ENCODE assay signal across 8 cellular contexts in genomic region chr12:14366211-14366762, GRCh38.
DNase-seq lines count a peak whose midpoint lies in the region; ATAC-seq and TF ChIP-seq lines count a peak whose summit lies in the region.

No MANE protein-coding gene starts in this region.

- TF ChIP-seq CTCF in LNCAP (IDR thresholded peaks at IDR 0.05): peak; percentile 50

- no peak for ATAC-seq in GM18858 (IDR thresholded peaks at IDR 0.05; ENCODE audit: unreplicated experiment)

- H3K4me3 ChIP-seq in adipocyte (ENCODE audit: low read length) (peak overlapping the region; percentile 95), iPS-20b (ENCODE audit: low read length) (peak overlapping the region; percentile 94), stomach smooth muscle (ENCODE audit: low read length in 2 of 2) (peak overlapping the region; percentile 77 to 84)

- H3K27me3 ChIP-seq in adipocyte (replicated peaks; ENCODE audit: control insufficient read depth, insufficient read depth, low read length) (no peaks in the 10 kb centered on the region), iPS-20b (ENCODE audit: insufficient read depth, low read length) (no peaks in the 10 kb centered on the region), stomach smooth muscle (ENCODE audit: control insufficient read depth in 1 of 2, insufficient read depth in 2 of 2, low read length in 2 of 2) (no peaks in the 10 kb centered on the region)

- intact Hi-C loops in posterior cingulate gyrus (cut with DNase I): loop anchor here (5.0 kb wide), 2 partner anchors 51 to 129 kb away; no protein-coding TSS in a partner anchor

- peak overlapping the region; percentile 75 for H3K27ac ChIP-seq in iPS-20b (ENCODE audit: low read length)
- peak overlapping the region; percentile 95 for H3K27ac ChIP-seq in stomach smooth muscle (ENCODE audit: low read length)

- DNase-seq in DMS53 treated with DMSO at 0.1 percent for 48 hours (lab: John Stamatoyannopoulos, UW; ENCODE audit: unreplicated experiment) (peak; percentile 74), adipocyte (ENCODE audit: low read depth) (peak; percentile 59), posterior cingulate gyrus (no peak), hypothalamus (lab: John Stamatoyannopoulos, UW) (no peak)

- H3K9me3 ChIP-seq in adipocyte (ENCODE audit: control insufficient read depth, low read length) (no peaks in the 10 kb centered on the region), iPS-20b (ENCODE audit: insufficient read depth, low read depth, low read length) (no peaks in the 10 kb centered on the region), stomach smooth muscle (ENCODE audit: control insufficient read depth in 2 of 2, low read length in 2 of 2) (no peaks in the 10 kb centered on the region)

- H3K9ac ChIP-seq in adipocyte (ENCODE audit: low read length) (peak overlapping the region; percentile 95), iPS-20b (ENCODE audit: low read depth, low read length) (peak overlapping the region; percentile 94), stomach smooth muscle (ENCODE audit: low read length in 2 of 2) (peak overlapping the region; percentile 82 to 92)

- peaks cover 19% of the 10 kb centered on the region for H3K4me1 ChIP-seq in adipocyte (ENCODE audit: control insufficient read depth, insufficient read depth, low read length)
- peaks cover 4% of the 10 kb centered on the region; the same call in 1 of the 2 replicates for H3K4me1 ChIP-seq in iPS-20b (ENCODE audit: insufficient read depth, low read length)
- no peaks in the 10 kb centered on the region for H3K4me1 ChIP-seq in stomach smooth muscle (ENCODE audit: control insufficient read depth, insufficient read depth, low read length)

- H3K36me3 ChIP-seq in adipocyte (ENCODE audit: control insufficient read depth, insufficient read depth, low read length, severe bottlenecking): no peaks in the 10 kb centered on the region
- H3K36me3 ChIP-seq in iPS-20b (ENCODE audit: insufficient read depth, low read depth, low read length): peaks cover 13% of the 10 kb centered on the region; the same call in 1 of the 2 replicates
- H3K36me3 ChIP-seq in stomach smooth muscle (ENCODE audit: control insufficient read depth in 2 of 2, insufficient read depth in 2 of 2, low read length in 2 of 2): no peaks in the 10 kb centered on the region

Comparison
In these comparisons a context has a peak if more than half of its experiments do, and no peak if none do; other contexts are left out.
1. DNase-seq: peak in DMS53 treated with DMSO at 0.1 percent for 48 hours (single experiment) and adipocyte (single experiment); none in posterior cingulate gyrus (0 of 10) and hypothalamus (0 of 51).
2. Peak in every context shown above with its lines, with median percentiles within 50 percentile points of each other: H3K4me3 ChIP-seq and H3K9ac ChIP-seq.